ENCODE assay signal across 28 cellular contexts in genomic region chr7:139728203-139728602, GRCh38. TPM values are rescaled to one million over a fixed set of nuclear protein-coding genes. Genes with fewer than 3 reads are reported as not detected.
A peak's percentile ranks its signal among the peaks of the same experiment; 100 is the strongest.
DNase-seq lines count a peak whose midpoint lies in the region; ATAC-seq and TF ChIP-seq lines count a peak whose summit lies in the region.
"Had no signal": no experiment of that assay in that cellular context is flagged by ENCODE, and none has a peak within 500 bp of the region (broad histone marks: within the 10 kb centered on the region; RNA-seq: fewer than 3 reads in every experiment).

No MANE protein-coding gene starts in this region.

- no peak overlapping the region for H4K8ac ChIP-seq in mesendoderm (ENCODE audit: low read depth, low read length)

- H3K27me3 ChIP-seq in mesendoderm (ENCODE audit: insufficient read depth, low read length, poor library complexity), result no peaks in the 10 kb centered on the region
- H3K27me3 ChIP-seq: body of pancreas, gastroesophageal sphincter, left lung, pancreas, spleen, upper lobe of left lung had no signal

- no peak for ATAC-seq in stimulated activated memory B cell treated with anti-CD40 and anti-IgM and Interleukin-4, amounts not matched to agents 10 μg/mL and 1 μg/mL and 100 μg/mL, for 72 hours
- ATAC-seq: body of pancreas, gastroesophageal sphincter, GM12878, left lung, pancreas had no signal

- no peak overlapping the region for H3K23ac ChIP-seq in mesendoderm (ENCODE audit: low read length)

- POLR2A ChIA-PET in HEK293 (lab: Yijun Ruan, JAX), result no interaction called here
- POLR2A ChIA-PET in RWPE1 (lab: Yijun Ruan, JAX; ENCODE audit: low non-redundant PET), result no interaction called here

- no peaks in the 10 kb centered on the region for H3K36me3 ChIP-seq in HEK293 (ENCODE audit: control insufficient read depth in 2 of 2, insufficient read depth in 1 of 2, low read length in 2 of 2)
- no peaks in the 10 kb centered on the region for H3K36me3 ChIP-seq in mesendoderm (ENCODE audit: control insufficient read depth, insufficient read depth, low read length)
- H3K36me3 ChIP-seq: gastroesophageal sphincter, left lung, pancreas, upper lobe of left lung had no signal

- H3K27me3 Mint-ChIP-seq in immature natural killer cell (ENCODE audit: low read depth in 3 of 3), result peaks cover 1 to 5% (median 4%) of the 10 kb centered on the region in 3 donors
- H3K27me3 Mint-ChIP-seq in stimulated activated memory B cell treated with anti-CD40 and anti-IgM and Interleukin-4, amounts not matched to agents 10 μg/mL and 1 μg/mL and 100 μg/mL, for 72 hours, result no peaks in the 10 kb centered on the region
- H3K27me3 Mint-ChIP-seq in activated naive CD4-positive, alpha-beta T cell treated with anti-CD3 and anti-CD28 coated beads, Interleukin-2, amount 10 ng/mL, durations not matched to agents 7 days and 5 days, result no peaks in the 10 kb centered on the region
- H3K27me3 Mint-ChIP-seq: CD4-positive, alpha-beta T cell had no signal

- H3K4me1 ChIP-seq in HEK293 (ENCODE audit: control insufficient read depth, insufficient read depth, low read length) (0 out of 2 replicates have a peak, but pooled peaks cover 3% of the 10 kb centered on the region), mesendoderm (ENCODE audit: control insufficient read depth, low read depth, low read length) (no peaks in the 10 kb centered on the region)

- H3K9ac ChIP-seq in mesendoderm (ENCODE audit: low read length), result no peak overlapping the region
- H3K9ac ChIP-seq: GM23248 had no signal

- H3K56ac ChIP-seq in mesendoderm (ENCODE audit: low read length), result no peak overlapping the region

- no peaks in the 10 kb centered on the region for H3K79me2 ChIP-seq in mesendoderm (ENCODE audit: control insufficient read depth, insufficient read depth, low read length)

- no peak overlapping the region for H3K4me3 Mint-ChIP-seq in immature natural killer cell
- H3K4me3 Mint-ChIP-seq in stimulated activated memory B cell treated with anti-CD40 and anti-IgM and Interleukin-4, amounts not matched to agents 10 μg/mL and 1 μg/mL and 100 μg/mL, for 72 hours, result no peak overlapping the region
- H3K4me3 Mint-ChIP-seq in activated naive CD4-positive, alpha-beta T cell treated with anti-CD3 and anti-CD28 coated beads, Interleukin-2, amount 10 ng/mL, durations not matched to agents 7 days and 5 days, result no peak overlapping the region
- H3K4me3 Mint-ChIP-seq: CD4-positive, alpha-beta T cell; nephron had no signal

- H2BK5ac ChIP-seq in mesendoderm (ENCODE audit: low read length), result no peak overlapping the region

- no peak overlapping the region for H3K18ac ChIP-seq in mesendoderm (ENCODE audit: low read length)

- peaks cover 79 to 91% of the 10 kb centered on the region in 2 donors for H3K4me1 Mint-ChIP-seq in immature natural killer cell
- peaks cover 64% of the 10 kb centered on the region for H3K4me1 Mint-ChIP-seq in stimulated activated memory B cell treated with anti-CD40 and anti-IgM and Interleukin-4, amounts not matched to agents 10 μg/mL and 1 μg/mL and 100 μg/mL, for 72 hours
- H3K4me1 Mint-ChIP-seq in activated naive CD4-positive, alpha-beta T cell treated with anti-CD3 and anti-CD28 coated beads, Interleukin-2, amount 10 ng/mL, durations not matched to agents 7 days and 5 days, result peaks cover 33% of the 10 kb centered on the region

- no peak overlapping the region for H2BK120ac ChIP-seq in mesendoderm (ENCODE audit: low read depth, low read length)

- H3K4me2 ChIP-seq in mesendoderm (ENCODE audit: low read length), result no peak overlapping the region

- no peak overlapping the region for H2AK5ac ChIP-seq in mesendoderm (ENCODE audit: low read length)

- H3K4ac ChIP-seq in mesendoderm (ENCODE audit: low read depth, low read length), result no peak overlapping the region

- H3K27ac Mint-ChIP-seq in immature natural killer cell, result peak overlapping the region; percentile 2 to 63 (median 11)
- peak overlapping the region; percentile 61 for H3K27ac Mint-ChIP-seq in stimulated activated memory B cell treated with anti-CD40 and anti-IgM and Interleukin-4, amounts not matched to agents 10 μg/mL and 1 μg/mL and 100 μg/mL, for 72 hours
- no peak overlapping the region for H3K27ac Mint-ChIP-seq in activated naive CD4-positive, alpha-beta T cell treated with anti-CD3 and anti-CD28 coated beads, Interleukin-2, amount 10 ng/mL, durations not matched to agents 7 days and 5 days

- H3K27ac ChIP-seq in HEK293 (ENCODE audit: extremely low read depth, low read depth, low read length), result no peak overlapping the region
- H3K27ac ChIP-seq in RWPE1, result peak overlapping the region; percentile 85
- no peak overlapping the region for H3K27ac ChIP-seq in mesendoderm (ENCODE audit: low read depth, low read length)
- H3K27ac ChIP-seq: gastroesophageal sphincter, pancreas had no signal

- WGBS in mesendoderm (ENCODE audit: extremely low coverage, insufficient coverage, low lambda C conversion rate), result no CpG with 5 or more reads among the region's 1 CpG

- CTCF ChIA-PET in HEK293 (lab: Yijun Ruan, JAX), result interaction anchor here (0.6 kb wide), 1 partner anchor 161 kb away, joined by 5 read pairs; no protein-coding TSS in a partner anchor
- CTCF ChIA-PET in RWPE1 (lab: Yijun Ruan, JAX), result interaction anchor here (0.6 to 0.7 kb wide), 3 partner anchors 56 to 89 kb away, joined by 3 to 8 read pairs (median 5); no protein-coding TSS in a partner anchor
- CTCF ChIA-PET in activated naive CD4-positive, alpha-beta T cell treated with anti-CD3 and anti-CD28 coated beads, Interleukin-2, amount 10 ng/mL, durations not matched to agents 7 days and 5 days (lab: Charles Lee), result no interaction called here

- H3K9me3 ChIP-seq in HEK293 (ENCODE audit: control insufficient read depth, insufficient read depth, low read depth, low read length), result no peaks in the 10 kb centered on the region
- H3K9me3 ChIP-seq: body of pancreas, gastroesophageal sphincter, pancreas, spleen, upper lobe of left lung had no signal

- H2BK15ac ChIP-seq in mesendoderm (replicated peaks; ENCODE audit: low read depth), result no peak overlapping the region

- DNase-seq in RWPE1 (ENCODE audit: low spot score) (no peak), immature natural killer cell (no peak), mesendoderm (no peak), cerebellum (ENCODE audit: low spot score) (no peak)
- no peak for DNase-seq in activated naive CD4-positive, alpha-beta T cell treated with anti-CD3 and anti-CD28 coated beads, Interleukin-2, amount 10 ng/mL, durations not matched to agents 7 days and 5 days
- DNase-seq: activated CD4-positive, alpha-beta T cell treated with anti-CD3 and anti-CD28 coated beads for 48 hours; activated CD8-positive, alpha-beta memory T cell treated with anti-CD3 and anti-CD28 coated beads for 24 hours; activated gamma-delta T cell treated with Interleukin-2 at 50 U/mL for 16 hours; activated T-cell treated with anti-CD3 and anti-CD28 coated beads, Interleukin-2, amount 50 U/mL, for 1 hour; body of pancreas; CD4-positive, alpha-beta T cell; effector CD4-positive, alpha-beta T cell; GM23248; hypothalamus; Karpas-422; left lung; NCI-H446 treated with DMSO at 0.1 percent for 48 hours; pancreas; retina; SHP77; spleen; upper lobe of left lung; WERI-Rb-1 had no signal

- no peak for TF ChIP-seq CTCF in HEK293 (tag by site-specific recombination; IDR thresholded peaks at IDR 0.05)
- no peak for TF ChIP-seq CTCF in RWPE1 (conservative IDR thresholded peaks at IDR 0.05; ENCODE audit: low read depth)

- peaks cover 0 to 4% (median 0%) of the 10 kb centered on the region in 3 donors for H3K36me3 Mint-ChIP-seq in immature natural killer cell
- H3K36me3 Mint-ChIP-seq in stimulated activated memory B cell treated with anti-CD40 and anti-IgM and Interleukin-4, amounts not matched to agents 10 μg/mL and 1 μg/mL and 100 μg/mL, for 72 hours, result peaks cover 22% of the 10 kb centered on the region
- H3K36me3 Mint-ChIP-seq in activated naive CD4-positive, alpha-beta T cell treated with anti-CD3 and anti-CD28 coated beads, Interleukin-2, amount 10 ng/mL, durations not matched to agents 7 days and 5 days, result peaks cover 8% of the 10 kb centered on the region

- H3K4me3 ChIP-seq in HEK293 (ENCODE audit: low read depth, low read length) (no peak overlapping the region), mesendoderm (ENCODE audit: low read length) (no peak overlapping the region)
- H3K4me3 ChIP-seq: body of pancreas, gastroesophageal sphincter, GM12878, GM23248, left lung, pancreas, spleen, upper lobe of left lung had no signal

- no peak overlapping the region for H4K5ac ChIP-seq in mesendoderm (ENCODE audit: low read length)

- H3K9me3 Mint-ChIP-seq in immature natural killer cell, result no peaks in the 10 kb centered on the region
- H3K9me3 Mint-ChIP-seq in stimulated activated memory B cell treated with anti-CD40 and anti-IgM and Interleukin-4, amounts not matched to agents 10 μg/mL and 1 μg/mL and 100 μg/mL, for 72 hours, result no peaks in the 10 kb centered on the region
- H3K9me3 Mint-ChIP-seq in activated naive CD4-positive, alpha-beta T cell treated with anti-CD3 and anti-CD28 coated beads, Interleukin-2, amount 10 ng/mL, durations not matched to agents 7 days and 5 days, result no peaks in the 10 kb centered on the region
- H3K9me3 Mint-ChIP-seq: CD4-positive, alpha-beta T cell; nephron had no signal

- no peaks in the 10 kb centered on the region for H3K79me1 ChIP-seq in mesendoderm (ENCODE audit: low read length)

TF ChIP-seq in HEK293, 187 proteins besides CTCF, POLR2A, EP300 and RAD21:
- TF ChIP-seq ZNF692 (tag by site-specific recombination; IDR thresholded peaks at IDR 0.05) (peak; percentile 50; the same call in 1 of the 2 replicates), ZNF366 (tag by site-specific recombination; conservative IDR thresholded peaks at IDR 0.05) (no peak), ZNF548 (tag by site-specific recombination; IDR thresholded peaks at IDR 0.05) (peak; percentile 98), ZFP69B (tag by site-specific recombination; IDR thresholded peaks at IDR 0.05) (peak; percentile 34; the same call in 1 of the 2 replicates)

RNA-seq across cellular contexts. Expression of gene HIPK2, which starts 49.6 kb away (rescaled TPM):
- polyA plus RNA-seq in immature natural killer cell, result 10 to 100 TPM in 1 of 3 donors, 1 to 10 TPM in 2; 3.5 to 14.2 (median 3.7) TPM
- polyA plus RNA-seq in mesendoderm (2013, experiment 1 of 2), result 13.2 TPM
- polyA plus RNA-seq in mesendoderm (2013, experiment 2 of 2), result 13.5 TPM
- total RNA-seq in cerebellum, result 33.3 TPM
